Comparison of ENCODE assay signal across 22 cellular contexts in the genomic region with DNA sequence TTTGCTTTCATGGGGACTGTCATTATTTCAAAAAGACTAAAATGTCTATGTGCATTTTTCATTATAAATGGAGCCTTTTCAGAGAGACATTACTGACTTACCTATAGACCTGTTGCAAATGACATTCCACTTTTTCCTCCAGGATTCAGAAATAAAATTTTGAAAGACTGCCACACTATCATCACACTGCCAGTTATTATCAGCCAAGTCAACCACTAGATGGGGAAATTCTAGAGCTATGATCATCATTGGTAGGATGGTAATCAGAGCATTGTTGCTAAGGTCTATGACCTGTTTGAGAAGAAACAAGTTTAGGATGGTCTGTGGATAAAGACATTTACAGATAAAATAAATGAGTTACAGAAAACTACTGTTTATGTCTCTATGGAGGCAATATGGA. TPM values are rescaled to one million over a fixed set of nuclear protein-coding genes. Genes with fewer than 3 reads are reported as not detected.
"Had no signal": no experiment of that assay in that cellular context is flagged by ENCODE, and none has a peak within 500 bp of the region (broad histone marks: within the 10 kb centered on the region; RNA-seq: fewer than 3 reads in every experiment).

No MANE protein-coding gene starts in this region.

- H3K9me3 ChIP-seq: left ventricle myocardium inferior, spleen, upper lobe of right lung had no signal

- H3K4me1 ChIP-seq: left ventricle myocardium inferior, spleen, upper lobe of right lung had no signal

- H2AFZ ChIP-seq: hepatocyte had no signal

- H3K27ac ChIP-seq: cardiac muscle cell, hepatocyte, left ventricle myocardium inferior, spleen, upper lobe of right lung had no signal

- H3K79me2 ChIP-seq: hepatocyte had no signal

- H3K4me3 ChIP-seq: cardiac muscle cell, hepatocyte, left ventricle myocardium inferior, spleen, upper lobe of right lung had no signal

- H3K4me2 ChIP-seq: hepatocyte had no signal

- DNase-seq: activated CD4-positive, alpha-beta T cell treated with anti-CD3 and anti-CD28 coated beads for 36 hours; activated CD4-positive, alpha-beta T cell treated with anti-CD3 and anti-CD28 coated beads, Interleukin-2, amount 50 U/mL, for 4 hours; activated CD8-positive, alpha-beta memory T cell treated with anti-CD3 and anti-CD28 coated beads for 24 hours; activated CD8-positive, alpha-beta memory T cell treated with anti-CD3 and anti-CD28 coated beads, Interleukin-2, amount 50 U/mL, for 4 hours; activated naive CD4-positive, alpha-beta T cell; activated T-cell treated with anti-CD3 and anti-CD28 coated beads, Interleukin-2, amount 50 U/mL, for 4 hours; amniotic stem cell; erythroblast; glutamatergic neuron; kidney glomerular epithelial cell; left ventricle myocardium inferior; mammary epithelial cell; natural killer cell; retina; spleen; stimulated activated CD4-positive, alpha-beta T cell treated with anti-CD3 and anti-CD28 coated beads, Interleukin-4, amount 100 ng/mL, for 1 hour; stimulated activated naive CD4-positive, alpha-beta T cell treated with Interleukin-2 at 50 U/mL for 16 hours; T-helper 1 cell; upper lobe of right lung had no signal

- H3K27me3 ChIP-seq: cardiac muscle cell, hepatocyte, spleen, upper lobe of right lung had no signal

- H3K36me3 ChIP-seq: cardiac muscle cell, left ventricle myocardium inferior, spleen, upper lobe of right lung had no signal

- ATAC-seq: activated CD4-positive, alpha-beta T cell treated with anti-CD3 and anti-CD28 coated beads for 36 hours; activated T-cell treated with anti-CD3 and anti-CD28 coated beads, Interleukin-2, amount 50 U/mL, for 4 hours; natural killer cell; upper lobe of right lung; WTC11 had no signal

RNA-seq across cellular contexts. Expression of a gene that starts 22.5 kb away (rescaled TPM):
- total RNA-seq: activated T-cell treated with anti-CD3 and anti-CD28 coated beads, Interleukin-2, amount 50 U/mL, for 4 hours; natural killer cell; WTC11 had no signal

RNA-seq across cellular contexts. Expression of a gene that starts 53.5 kb away (rescaled TPM):
- total RNA-seq: natural killer cell had no signal
